Comparison of ENCODE assay signal across 9 cellular contexts in the genomic region with DNA sequence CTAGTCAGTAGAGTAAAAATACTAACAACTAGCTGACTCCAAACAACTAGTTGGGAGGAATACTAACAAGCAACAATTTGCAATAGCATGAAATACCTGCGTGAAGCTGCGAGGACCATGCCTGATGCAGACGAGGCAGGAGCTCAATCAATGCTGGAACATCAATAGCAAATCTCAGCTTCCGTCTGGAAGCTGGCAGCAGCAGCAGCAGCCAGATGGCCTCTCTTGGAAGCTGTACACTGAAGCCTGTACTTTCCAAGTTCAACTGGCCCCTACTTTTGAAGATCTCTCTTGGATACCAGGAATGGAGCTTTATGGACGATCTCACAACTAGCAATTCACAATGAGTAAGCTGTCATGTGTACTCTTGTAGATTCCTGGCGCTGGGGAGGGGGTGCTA. TPM values are rescaled to one million over a fixed set of nuclear protein-coding genes. Genes with fewer than 3 reads are reported as not detected.
A peak's percentile ranks its signal among the peaks of the same experiment; 100 is the strongest.
DNase-seq lines count a peak whose midpoint lies in the region; ATAC-seq and TF ChIP-seq lines count a peak whose summit lies in the region.
"Had no signal": no experiment of that assay in that cellular context is flagged by ENCODE, and none has a peak within 500 bp of the region (broad histone marks: within the 10 kb centered on the region; RNA-seq: fewer than 3 reads in every experiment).

No MANE protein-coding gene starts in this region.

- POLR2A ChIA-PET in RWPE1 (lab: Yijun Ruan, JAX; ENCODE audit: low non-redundant PET): no interaction called here

- ATAC-seq in effector memory CD8-positive, alpha-beta T cell (replicated peaks): no peak
- no peak for ATAC-seq in natural killer cell treated with Interleukin-12 subunit alpha and Interleukin-12 subunit beta and Interleukin-15 and Interleukin-18, amount 100 ng/mL, for 72 hours
- no peak for ATAC-seq in HG02763 (IDR thresholded peaks at IDR 0.05; ENCODE audit: unreplicated experiment)

- H3K36me3 Mint-ChIP-seq in effector memory CD8-positive, alpha-beta T cell (ENCODE audit: insufficient read depth): peaks cover 21% of the 10 kb centered on the region
- H3K36me3 Mint-ChIP-seq in natural killer cell treated with Interleukin-12 subunit alpha and Interleukin-12 subunit beta and Interleukin-15 and Interleukin-18, amount 100 ng/mL, for 72 hours: peaks cover 8% of the 10 kb centered on the region
- H3K36me3 Mint-ChIP-seq: naive B cell had no signal

- peak overlapping the region; percentile 98 to 100 for H3K27ac Mint-ChIP-seq in effector memory CD8-positive, alpha-beta T cell
- H3K27ac Mint-ChIP-seq in natural killer cell treated with Interleukin-12 subunit alpha and Interleukin-12 subunit beta and Interleukin-15 and Interleukin-18, amount 100 ng/mL, for 72 hours: peak overlapping the region; percentile 47 to 67
- H3K27ac Mint-ChIP-seq: naive B cell had no signal

- TF ChIP-seq CTCF in RWPE1 (conservative IDR thresholded peaks at IDR 0.05; ENCODE audit: low read depth): no peak

- peaks cover 73 to 74% of the 10 kb centered on the region in 2 donors for H3K4me1 Mint-ChIP-seq in effector memory CD8-positive, alpha-beta T cell (ENCODE audit: low read depth in 2 of 2)
- peaks cover 65 to 71% of the 10 kb centered on the region in 2 donors for H3K4me1 Mint-ChIP-seq in natural killer cell treated with Interleukin-12 subunit alpha and Interleukin-12 subunit beta and Interleukin-15 and Interleukin-18, amount 100 ng/mL, for 72 hours (ENCODE audit: low read depth in 2 of 2)

- no peaks in the 10 kb centered on the region for H3K27me3 Mint-ChIP-seq in effector memory CD8-positive, alpha-beta T cell
- no peaks in the 10 kb centered on the region for H3K27me3 Mint-ChIP-seq in natural killer cell treated with Interleukin-12 subunit alpha and Interleukin-12 subunit beta and Interleukin-15 and Interleukin-18, amount 100 ng/mL, for 72 hours

- CTCF ChIA-PET in RWPE1 (lab: Yijun Ruan, JAX): interaction anchor here (0.7 kb wide), 1 partner anchor 128 kb away, joined by 3 read pairs; no protein-coding TSS in a partner anchor

- H3K4me3 Mint-ChIP-seq in effector memory CD8-positive, alpha-beta T cell: peak overlapping the region; percentile 74 to 85
- peak overlapping the region; percentile 54 for H3K4me3 Mint-ChIP-seq in natural killer cell treated with Interleukin-12 subunit alpha and Interleukin-12 subunit beta and Interleukin-15 and Interleukin-18, amount 100 ng/mL, for 72 hours
- H3K4me3 Mint-ChIP-seq: naive B cell had no signal

- DNase-seq in DMS 273 (lab: John Stamatoyannopoulos, UW; ENCODE audit: unreplicated experiment) (peak; percentile 66), RWPE1 (ENCODE audit: low spot score) (no peak), AG20443 (ENCODE audit: low spot score) (no peak)
- no peak for DNase-seq in effector memory CD8-positive, alpha-beta T cell
- no peak for DNase-seq in natural killer cell treated with Interleukin-12 subunit alpha and Interleukin-12 subunit beta and Interleukin-15 and Interleukin-18, amount 100 ng/mL, for 72 hours (ENCODE audit: low spot score)
- DNase-seq in activated effector memory CD4-positive, alpha-beta T cell treated with anti-CD3 and anti-CD28 coated beads, Interleukin-2, amount 50 U/mL, for 16 hours: no peak
- DNase-seq: naive B cell, NCI-H774 had no signal

- peak overlapping the region; percentile 78 for H3K27ac ChIP-seq in RWPE1

- H3K9me3 Mint-ChIP-seq in effector memory CD8-positive, alpha-beta T cell: peaks cover 3 to 18% of the 10 kb centered on the region in 2 donors
- peaks cover 4% of the 10 kb centered on the region for H3K9me3 Mint-ChIP-seq in natural killer cell treated with Interleukin-12 subunit alpha and Interleukin-12 subunit beta and Interleukin-15 and Interleukin-18, amount 100 ng/mL, for 72 hours
- H3K9me3 Mint-ChIP-seq: naive B cell had no signal

RNA-seq across cellular contexts. Expression of gene THBS1, which starts 47.9 kb away (rescaled TPM):
- total RNA-seq in natural killer cell treated with Interleukin-12 subunit alpha and Interleukin-12 subunit beta and Interleukin-15 and Interleukin-18, amount 100 ng/mL, for 72 hours: under 1 TPM; 0.31 to 0.38 TPM
